ENCODE assay signal across 1 cellular context in genomic region chr11:65502852-65503603, GRCh38.
TF ChIP-seq lines count a peak whose summit lies in the region.

No MANE protein-coding gene starts in this region.

TF ChIP-seq in K562, 482 proteins besides CTCF, POLR2A, EP300 and RAD21 (continued from another document and continues in another):
- TF ChIP-seq ZNF609 (CRISPR knock-in tag; IDR thresholded peaks at IDR 0.05; ENCODE audit: borderline replicate concordance) (peak; percentile 78; the same call in 1 of the 2 replicates), ETS1 (conservative IDR thresholded peaks at IDR 0.05; ENCODE audit: control insufficient read depth, low read depth, low read length) (peak; percentile 88; the same call in 1 of the 2 replicates), TRIM24 (IDR thresholded peaks at IDR 0.05) (no peak), TCF7 (IDR thresholded peaks at IDR 0.05; ENCODE audit: borderline replicate concordance) (no peak), SAFB (IDR thresholded peaks at IDR 0.05; ENCODE audit: borderline replicate concordance, low read depth, low read length) (no peak), TFAM (CRISPR knock-in tag; conservative IDR thresholded peaks at IDR 0.05) (no peak), XRCC4 (IDR thresholded peaks at IDR 0.05; ENCODE audit: extremely low read depth, insufficient read depth, insufficient read length) (no peak), TAF9B (IDR thresholded peaks at IDR 0.05; ENCODE audit: partially characterized antibody) (no peak), TEAD1 (CRISPR knock-in tag; IDR thresholded peaks at IDR 0.05) (peak; percentile 75 to 80), TSC22D4 (tag; IDR thresholded peaks at IDR 0.05) (no peak), RHOXF2B (CRISPR knock-in tag; conservative IDR thresholded peaks at IDR 0.05) (no peak), ADNP (tag; IDR thresholded peaks at IDR 0.05) (no peak), TARDBP (IDR thresholded peaks at IDR 0.05) (no peak), STAT6 (CRISPR knock-in tag; IDR thresholded peaks at IDR 0.05) (no peak), YBX1 (IDR thresholded peaks at IDR 0.05) (no peak), MAZ (CRISPR knock-in tag; conservative IDR thresholded peaks at IDR 0.05 in 1 of 2, IDR thresholded peaks at IDR 0.05 in 1 of 2) (peak in 1 of 2 experiments; percentile 60; a peak in 2 of 4 replicates), SRSF7 (optimal IDR thresholded peaks at IDR 0.05; ENCODE audit: low read depth, low read length) (no peak), HOXB6 (CRISPR knock-in tag; IDR thresholded peaks at IDR 0.05; ENCODE audit: borderline replicate concordance) (0 out of 2 replicates have a peak, but pooled peaks have one; percentile 81), ZBTB11 (CRISPR knock-in tag; IDR thresholded peaks at IDR 0.05) (peak in 1 of 3 experiments; percentile 25; a peak in 1 of 6 replicates), SREBF2 (CRISPR knock-in tag; IDR thresholded peaks at IDR 0.05) (no peak), SIRT6 (IDR thresholded peaks at IDR 0.05; ENCODE audit: low read depth, low read length) (peak; percentile 100), CBFB (CRISPR knock-in tag; IDR thresholded peaks at IDR 0.05) (no peak), BHLHE40 (IDR thresholded peaks at IDR 0.05; ENCODE audit: low read length) (no peak), ZNF830 (CRISPR knock-in tag; IDR thresholded peaks at IDR 0.05) (0 out of 2 replicates have a peak, but pooled peaks have one; percentile 69), MCM2 (IDR thresholded peaks at IDR 0.05; ENCODE audit: low read depth) (no peak), ZNF217 (CRISPR knock-in tag; IDR thresholded peaks at IDR 0.05) (no peak), CBX5 (IDR thresholded peaks at IDR 0.05; ENCODE audit: borderline replicate concordance, low read depth) (no peak), NONO (IDR thresholded peaks at IDR 0.05; ENCODE audit: low read depth in 2 of 2, low read length in 1 of 2) (peak in 1 of 2 experiments; percentile 34; a peak in 1 of 4 replicates), BRD9 (IDR thresholded peaks at IDR 0.05; ENCODE audit: low read depth, partially characterized antibody) (peak; percentile 40), MEF2A (IDR thresholded peaks at IDR 0.05; ENCODE audit: control insufficient read depth, low read depth, low read length) (peak; percentile 52; the same call in 1 of the 2 replicates), ATF7 (IDR thresholded peaks at IDR 0.05) (0 out of 2 replicates have a peak, but pooled peaks have one; percentile 5), ELK3 (CRISPR knock-in tag; IDR thresholded peaks at IDR 0.05) (no peak; the same call in none of the 2 replicates), POLR2B (IDR thresholded peaks at IDR 0.05; ENCODE audit: low read depth, partially characterized antibody) (peak; percentile 89), HNRNPH1 (optimal IDR thresholded peaks at IDR 0.05; ENCODE audit: low read depth, low read length) (no peak), ZBTB40 (IDR thresholded peaks at IDR 0.05) (no peak), ZBTB40 (CRISPR knock-in tag; IDR thresholded peaks at IDR 0.05) (no peak), SMAD1 (IDR thresholded peaks at IDR 0.05; ENCODE audit: low read depth, low read length, partially characterized antibody) (peak; percentile 95), SMAD2 (IDR thresholded peaks at IDR 0.05; ENCODE audit: low read depth, low read length) (no peak), CC2D1A (IDR thresholded peaks at IDR 0.05) (no peak)
